25 cellular contexts compared by ENCODE assay signal in genomic region chr11:9187616-9188015, GRCh38.
"Had no signal": no experiment of that assay in that cellular context is flagged by ENCODE, and none has a peak within 500 bp of the region (broad histone marks: within the 10 kb centered on the region; RNA-seq: fewer than 3 reads in every experiment).

No MANE protein-coding gene starts in this region.

- H3K27me3 ChIP-seq: body of pancreas, esophagus muscularis mucosa, foreskin keratinocyte, testis, transverse colon had no signal

- H3K36me3 ChIP-seq: transverse colon had no signal

- H3K4me3 Mint-ChIP-seq: activated B cell treated with CpG ODN at 0.5 μM for 24 hours; activated CD8-positive, alpha-beta T cell treated with anti-CD3 and anti-CD28 coated beads for 36 hours; activated naive CD4-positive, alpha-beta T cell treated with anti-CD3 and anti-CD28 coated beads, Interleukin-2, amount 50 U/mL, for 24 hours; activated T-cell treated with anti-CD3 and anti-CD28 coated beads, Interleukin-2, amount 50 U/mL, for 4 hours; activated T-helper 17 cell treated with anti-CD3 and anti-CD28 coated beads, Interleukin-2, amount 50 U/mL, for 72 hours; stimulated activated naive B cell treated with anti-CD40 and anti-IgM and Interleukin-4, amounts not matched to agents 10 μg/mL and 1 μg/mL and 100 μg/mL, for 72 hours; T-cell; T-helper 2 cell treated with Interferon-gamma antibody and Interleukin-4, amounts not matched to agents 5 μg/mL and 100 μg/mL, for 36 hours had no signal

- ATAC-seq: activated CD8-positive, alpha-beta T cell treated with anti-CD3 and anti-CD28 coated beads for 36 hours; activated T-cell treated with anti-CD3 and anti-CD28 coated beads, Interleukin-2, amount 50 U/mL, for 4 hours; activated T-helper 17 cell treated with anti-CD3 and anti-CD28 coated beads, Interleukin-2, amount 50 U/mL, for 72 hours; body of pancreas; foreskin keratinocyte; stimulated activated naive B cell treated with anti-CD40 and anti-IgM and Interleukin-4, amounts not matched to agents 10 μg/mL and 1 μg/mL and 100 μg/mL, for 72 hours; T-cell had no signal

- H3K27ac ChIP-seq: body of pancreas, esophagus muscularis mucosa, foreskin keratinocyte, left ventricle myocardium inferior, testis, transverse colon had no signal

- DNase-seq: activated B cell treated with CpG ODN at 0.5 μM for 24 hours; activated CD4-positive, alpha-beta T cell treated with anti-CD3 and anti-CD28 coated beads, Interleukin-2, amount 50 U/mL, for 1 hour; activated CD8-positive, alpha-beta T cell treated with anti-CD3 and anti-CD28 coated beads for 36 hours; activated gamma-delta T cell treated with Interleukin-2 at 50 U/mL for 16 hours; activated T-cell treated with anti-CD3 and anti-CD28 coated beads, Interleukin-2, amount 50 U/mL, for 4 hours; aorta; body of pancreas; effector CD4-positive, alpha-beta T cell; foreskin keratinocyte; left ventricle myocardium inferior; retina; stimulated activated CD4-positive, alpha-beta T cell treated with anti-CD3 and anti-CD28 coated beads, Interleukin-1b, Interleukin-23, amount 100 ng/mL, for 48 hours; stimulated activated CD4-positive, alpha-beta T cell treated with anti-CD3 and anti-CD28 coated beads, Interleukin-4, amount 100 ng/mL, for 4 hours; stimulated activated CD8-positive, alpha-beta memory T cell treated with anti-CD3 and anti-CD28 coated beads, Interleukin-4, amount 100 ng/mL, for 48 hours; stimulated activated naive B cell treated with anti-CD40 and anti-IgM and Interleukin-4, amounts not matched to agents 10 μg/mL and 1 μg/mL and 100 μg/mL, for 72 hours; T-cell; testis; transverse colon had no signal

- FAIRE-seq: islet of Langerhans had no signal

- H3K4me3 ChIP-seq: body of pancreas, esophagus muscularis mucosa, left ventricle myocardium inferior, lung, smooth muscle cell, testis, transverse colon had no signal

- H3K27me3 Mint-ChIP-seq: activated B cell treated with CpG ODN at 0.5 μM for 24 hours; activated CD8-positive, alpha-beta T cell treated with anti-CD3 and anti-CD28 coated beads for 36 hours; activated naive CD4-positive, alpha-beta T cell treated with anti-CD3 and anti-CD28 coated beads, Interleukin-2, amount 50 U/mL, for 24 hours; activated T-helper 17 cell treated with anti-CD3 and anti-CD28 coated beads, Interleukin-2, amount 50 U/mL, for 72 hours; stimulated activated naive B cell treated with anti-CD40 and anti-IgM and Interleukin-4, amounts not matched to agents 10 μg/mL and 1 μg/mL and 100 μg/mL, for 72 hours; T-cell had no signal

- H3K4me1 ChIP-seq: body of pancreas, esophagus muscularis mucosa, foreskin keratinocyte, testis, transverse colon had no signal

- H3K4me2 ChIP-seq: smooth muscle cell had no signal

- H3K9me3 Mint-ChIP-seq: activated CD8-positive, alpha-beta T cell treated with anti-CD3 and anti-CD28 coated beads for 36 hours; activated naive CD4-positive, alpha-beta T cell treated with anti-CD3 and anti-CD28 coated beads, Interleukin-2, amount 50 U/mL, for 24 hours; activated T-cell treated with anti-CD3 and anti-CD28 coated beads, Interleukin-2, amount 50 U/mL, for 4 hours; T-cell had no signal

- H3K27ac Mint-ChIP-seq: activated B cell treated with CpG ODN at 0.5 μM for 24 hours; activated CD8-positive, alpha-beta T cell treated with anti-CD3 and anti-CD28 coated beads for 36 hours; activated naive CD4-positive, alpha-beta T cell treated with anti-CD3 and anti-CD28 coated beads, Interleukin-2, amount 50 U/mL, for 24 hours; activated T-helper 17 cell treated with anti-CD3 and anti-CD28 coated beads, Interleukin-2, amount 50 U/mL, for 72 hours; stimulated activated naive B cell treated with anti-CD40 and anti-IgM and Interleukin-4, amounts not matched to agents 10 μg/mL and 1 μg/mL and 100 μg/mL, for 72 hours; T-cell; T-helper 2 cell treated with Interferon-gamma antibody and Interleukin-4, amounts not matched to agents 5 μg/mL and 100 μg/mL, for 36 hours had no signal

- H3K9me3 ChIP-seq: body of pancreas, esophagus muscularis mucosa, left ventricle myocardium inferior, testis, transverse colon had no signal

- H3K4me1 Mint-ChIP-seq: activated B cell treated with CpG ODN at 0.5 μM for 24 hours; activated naive CD4-positive, alpha-beta T cell treated with anti-CD3 and anti-CD28 coated beads, Interleukin-2, amount 50 U/mL, for 24 hours; T-cell had no signal
